In genomic region chr22:17171016-17171312, GRCh38 we compare ENCODE assay signal across 1 cellular context.
TF ChIP-seq lines count a peak whose summit lies in the region.

No MANE protein-coding gene starts in this region.

TF ChIP-seq in HCT116, 20 proteins besides CTCF, POLR2A, EP300 and RAD21 (continued from another document):
- no peak for TF ChIP-seq REST (IDR thresholded peaks at IDR 0.05; ENCODE audit: low read depth)
- no peak for TF ChIP-seq POLR2AphosphoS5 (IDR thresholded peaks at IDR 0.05; ENCODE audit: low read depth, low read length)
- TF ChIP-seq ZFX (IDR thresholded peaks at IDR 0.05), result no peak
- TF ChIP-seq YY1 (IDR thresholded peaks at IDR 0.05; ENCODE audit: extremely low read depth, insufficient replicate concordance, low read depth, low read length), result no peak
